In the genomic region with DNA sequence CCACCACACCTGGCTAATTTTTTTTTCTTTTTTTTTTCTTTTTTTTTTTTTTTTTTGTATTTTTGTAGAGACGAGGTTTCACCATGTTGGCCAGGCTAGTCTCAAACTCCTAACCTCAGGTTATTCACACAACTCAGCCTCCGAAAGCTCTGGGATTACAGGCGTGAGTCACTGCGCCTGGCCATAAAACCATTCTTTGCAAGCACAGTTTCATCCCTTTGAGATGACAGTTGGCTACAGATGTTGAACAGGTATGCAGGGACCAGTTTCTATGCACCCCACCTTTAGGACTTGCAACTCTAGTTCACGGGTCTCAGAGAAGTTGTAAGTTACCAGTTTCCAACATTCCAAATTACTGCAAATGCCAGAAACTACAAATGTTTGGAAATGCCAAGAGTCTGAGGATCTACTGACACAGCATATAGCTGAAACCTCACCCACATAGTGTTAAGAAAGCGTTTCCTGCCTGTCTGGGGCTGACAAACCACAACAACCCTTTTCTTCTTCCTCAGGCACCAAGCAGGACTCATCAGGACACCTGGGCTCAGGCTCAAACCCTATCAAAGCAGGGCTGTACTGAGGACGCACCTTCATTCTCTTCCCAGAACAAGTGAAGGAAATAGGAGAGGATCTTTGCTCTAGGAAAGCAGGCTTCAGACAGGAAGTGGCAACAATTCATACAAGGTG, we compare ENCODE assay signal across 8 cellular contexts. TPM values are rescaled to one million over a fixed set of nuclear protein-coding genes. Genes with fewer than 3 reads are reported as not detected.
DNase-seq lines count a peak whose midpoint lies in the region; ATAC-seq, FAIRE-seq and TF ChIP-seq lines count a peak whose summit lies in the region.

No MANE protein-coding gene starts in this region.

- WGBS in HepG2 (ENCODE audit: low lambda C conversion rate) = 100% methylated on average over 7 of the region's 7 CpGs

- H2AFZ ChIP-seq in HepG2 (ENCODE audit: low read length) = no peak overlapping the region

- no peak overlapping the region for H3K4me2 ChIP-seq in HepG2 (ENCODE audit: low read depth, low read length)

- H3K4me1 ChIP-seq in HepG2 (ENCODE audit: insufficient read depth, low read length) = peaks cover 97% of the 10 kb centered on the region

- H3K4me1 Mint-ChIP-seq in activated T-cell treated with anti-CD3 and anti-CD28 coated beads, Interleukin-2, amount 50 U/mL, for 4 hours (ENCODE audit: low read depth) = peaks cover 61% of the 10 kb centered on the region

- CTCF ChIA-PET in HepG2 (lab: Yijun Ruan, JAX; ENCODE audit: low intra/inter-chr PET ratio, low total read pairs) = no interaction called here

- H4K20me1 ChIP-seq in HepG2 (ENCODE audit: insufficient read depth, low read length) = no peaks in the 10 kb centered on the region

- POLR2A ChIA-PET in HepG2 (lab: Yijun Ruan, JAX) = no interaction called here

- H3K9me3 Mint-ChIP-seq in activated T-cell treated with anti-CD3 and anti-CD28 coated beads, Interleukin-2, amount 50 U/mL, for 4 hours = no peaks in the 10 kb centered on the region

- intact Hi-C loops in HepG2 (cut with micrococcal nuclease; ENCODE audit: unreplicated experiment) = no loop called here

- H3K79me2 ChIP-seq in HepG2 (ENCODE audit: insufficient read depth, low read length) = peaks cover 95% of the 10 kb centered on the region

- H3K27me3 Mint-ChIP-seq in activated T-cell treated with anti-CD3 and anti-CD28 coated beads, Interleukin-2, amount 50 U/mL, for 4 hours (ENCODE audit: low read depth) = no peaks in the 10 kb centered on the region

- TF ChIP-seq EP300 in HepG2 (IDR thresholded peaks at IDR 0.05; ENCODE audit: low read depth in 2 of 2, low read length in 2 of 2) (no peak), HepG2 (CRISPR knock-in tag; IDR thresholded peaks at IDR 0.05; ENCODE audit: borderline replicate concordance) (no peak)

- peak overlapping the region; percentile 2 for H3K4me3 Mint-ChIP-seq in activated T-cell treated with anti-CD3 and anti-CD28 coated beads, Interleukin-2, amount 50 U/mL, for 4 hours

- no peaks in the 10 kb centered on the region; the same call in 1 of the 2 replicates for H3K36me3 ChIP-seq in GM06990 (ENCODE audit: control insufficient read depth, insufficient read depth, low read length)
- peaks cover 4 to 33% of the 10 kb centered on the region in 2 experiments; a peak in 4 of 5 replicates for H3K36me3 ChIP-seq in HepG2 (replicated peaks in 1 of 2; ENCODE audit: control insufficient read depth in 1 of 2, insufficient read depth in 2 of 2, low read length in 2 of 2)
- H3K36me3 ChIP-seq in WERI-Rb-1 = no peaks in the 10 kb centered on the region

- H3K27me3 ChIP-seq in GM06990 (replicated peaks; ENCODE audit: control insufficient read depth, insufficient read depth, low read length) (no peaks in the 10 kb centered on the region), HepG2 (ENCODE audit: control insufficient read depth in 1 of 2, insufficient read depth in 2 of 2, low read length in 2 of 2) (no peaks in the 10 kb centered on the region), WERI-Rb-1 (ENCODE audit: insufficient read depth, low read depth, severe bottlenecking) (no peaks in the 10 kb centered on the region)

- peak; percentile 66 for ATAC-seq in GM21786 (IDR thresholded peaks at IDR 0.05; ENCODE audit: unreplicated experiment)
- peak; percentile 75 to 78 for ATAC-seq in activated T-cell treated with anti-CD3 and anti-CD28 coated beads, Interleukin-2, amount 50 U/mL, for 4 hours
- ATAC-seq in HepG2 = no peak

- TF ChIP-seq RAD21 in HepG2 (CRISPR knock-in tag; IDR thresholded peaks at IDR 0.05) = no peak

- no peak overlapping the region for H3K9ac ChIP-seq in HepG2 (ENCODE audit: insufficient read depth, low read depth, low read length)

- H3K27ac ChIP-seq in HepG2 (ENCODE audit: extremely low read length, insufficient read depth, low read length) = peak overlapping the region; percentile 16
- H3K27ac ChIP-seq in WERI-Rb-1 = no peak overlapping the region

- H3K4me3 ChIP-seq in GM06990 (replicated peaks; ENCODE audit: low read depth, low read length) = no peak overlapping the region
- no peak overlapping the region for H3K4me3 ChIP-seq in HepG2 (replicated peaks in 1 of 3; ENCODE audit: insufficient read depth in 1 of 3, low read depth in 2 of 3, low read length in 3 of 3)
- H3K4me3 ChIP-seq in WERI-Rb-1 (ENCODE audit: low read depth, low read length) = no peak overlapping the region

- no TSS peak for BruUV-seq in HepG2 (replicated peaks; lab: Mats Ljungman, UMichigan)

- H3K36me3 Mint-ChIP-seq in activated T-cell treated with anti-CD3 and anti-CD28 coated beads, Interleukin-2, amount 50 U/mL, for 4 hours (ENCODE audit: insufficient read depth) = no peaks in the 10 kb centered on the region

- H3K9me3 ChIP-seq in HepG2 (ENCODE audit: low read length) = no peaks in the 10 kb centered on the region
- no peaks in the 10 kb centered on the region for H3K9me3 ChIP-seq in WERI-Rb-1 (ENCODE audit: severe bottlenecking)

- DNase-seq in GM06990 (ENCODE audit: extremely low read depth, insufficient read length) = peak; percentile 52
- DNase-seq in M059J (ENCODE audit: low read depth) = peak; percentile 63
- DNase-seq in activated T-cell treated with anti-CD3 and anti-CD28 coated beads, Interleukin-2, amount 50 U/mL, for 4 hours = peak; percentile 25
- no peak for DNase-seq in HepG2 (ENCODE audit: low spot score)
- DNase-seq in foreskin melanocyte = no peak
- DNase-seq in WERI-Rb-1 = no peak
- DNase-seq in NCI-H1417 (lab: John Stamatoyannopoulos, UW) = no peak

- no peak for FAIRE-seq in HepG2 (lab: Jason Lieb, UNC)

- no peak for TF ChIP-seq POLR2A in HepG2 (IDR thresholded peaks at IDR 0.05; ENCODE audit: insufficient read depth in 1 of 2, low read depth in 2 of 2, low read length in 2 of 2)

- TF ChIP-seq CTCF in GM06990 (IDR thresholded peaks at IDR 0.05; ENCODE audit: insufficient read depth, low read length, poor library complexity, severe bottlenecking) (no peak), HepG2 (CRISPR knock-in tag; IDR thresholded peaks at IDR 0.05) (no peak), WERI-Rb-1 (IDR thresholded peaks at IDR 0.05; ENCODE audit: low read depth, low read length) (no peak)

- in situ Hi-C loops in HepG2 (cut with HindIII; ENCODE audit: extremely low pct_ligation_motif_present, low pct_unique_long_range_greater_than_20kb) = no loop called here

TF ChIP-seq in HepG2, 621 proteins besides CTCF, POLR2A, EP300 and RAD21:
- TF ChIP-seq SNAPC2 (CRISPR knock-in tag; IDR thresholded peaks at IDR 0.05) (no peak), RBM22 (optimal IDR thresholded peaks at IDR 0.05; ENCODE audit: low read length) (peak; percentile 31), ZBTB25 (CRISPR knock-in tag; IDR thresholded peaks at IDR 0.05) (no peak), RARA (CRISPR knock-in tag; IDR thresholded peaks at IDR 0.05) (no peak), SALL1 (CRISPR knock-in tag; IDR thresholded peaks at IDR 0.05) (0 out of 2 replicates have a peak, but pooled peaks have one; percentile 11), DR1 (CRISPR knock-in tag; IDR thresholded peaks at IDR 0.05) (no peak), ZNF557 (CRISPR knock-in tag; IDR thresholded peaks at IDR 0.05) (no peak)
- TF ChIP-seq, protein P1, sequence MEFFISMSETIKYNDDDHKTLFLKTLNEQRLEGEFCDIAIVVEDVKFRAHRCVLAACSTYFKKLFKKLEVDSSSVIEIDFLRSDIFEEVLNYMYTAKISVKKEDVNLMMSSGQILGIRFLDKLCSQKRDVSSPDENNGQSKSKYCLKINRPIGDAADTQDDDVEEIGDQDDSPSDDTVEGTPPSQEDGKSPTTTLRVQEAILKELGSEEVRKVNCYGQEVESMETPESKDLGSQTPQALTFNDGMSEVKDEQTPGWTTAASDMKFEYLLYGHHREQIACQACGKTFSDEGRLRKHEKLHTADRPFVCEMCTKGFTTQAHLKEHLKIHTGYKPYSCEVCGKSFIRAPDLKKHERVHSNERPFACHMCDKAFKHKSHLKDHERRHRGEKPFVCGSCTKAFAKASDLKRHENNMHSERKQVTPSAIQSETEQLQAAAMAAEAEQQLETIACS (CRISPR knock-in tag; IDR thresholded peaks at IDR 0.05) = no peak

RNA-seq across cellular contexts. Expression of gene ARHGAP18, which starts 22.9 kb away (rescaled TPM):
- total RNA-seq in M059J (2014; rRNA removed; shearing (Covaris generic)) = 28.3 and 31.2 TPM in 2 replicates
- 1 to 10 TPM; 2.1 to 2.5 (median 2.3) TPM for total RNA-seq in activated T-cell treated with anti-CD3 and anti-CD28 coated beads, Interleukin-2, amount 50 U/mL, for 4 hours
- 115 and 183 TPM in 2 replicates for total RNA-seq in HepG2 (2016; rRNA removed; fragmentation: Illumina TruSeq; extraction: Trizol)
- 16.6 and 18.3 TPM in 2 replicates for total RNA-seq in HepG2 (2016; cell fraction: cytosol; rRNA removed; fragmentation: Illumina TruSeq; extraction: Trizol; ENCODE audit: low read depth)
- total RNA-seq in HepG2 (2016; cell fraction: insoluble cytoplasmic fraction; rRNA removed; fragmentation: Illumina TruSeq; extraction: Trizol) = 116 and 185 TPM in 2 replicates
- 53.6 and 60.8 TPM in 2 replicates for total RNA-seq in HepG2 (2016; cell fraction: membrane; rRNA removed; fragmentation: Illumina TruSeq; extraction: Trizol)
- 89.7 and 91.5 TPM in 2 replicates for total RNA-seq in HepG2 (2016; cell fraction: nucleus; rRNA removed; fragmentation: Illumina TruSeq; extraction: Trizol)
- 37.8 and 58.2 TPM in 2 replicates for polyA plus RNA-seq in HepG2 (2011; rRNA removed)
- 24.3 and 29.8 TPM in 2 replicates for polyA plus RNA-seq in HepG2 (2011; cell fraction: cytosol; rRNA removed)
- 13.1 and 14.2 TPM in 2 replicates for polyA plus RNA-seq in HepG2 (2011; cell fraction: nucleus; rRNA removed)
- polyA plus RNA-seq in HepG2 (2012) = 54.6 and 95.7 TPM in 2 replicates
- polyA plus RNA-seq in HepG2 (2016; cell fraction: cytosol; fragmentation: Illumina TruSeq; extraction: Trizol; ENCODE audit: low read depth) = 6.1 and 6.7 TPM in 2 replicates
- 150 and 162 TPM in 2 replicates for polyA plus RNA-seq in HepG2 (2016; cell fraction: insoluble cytoplasmic fraction; fragmentation: Illumina TruSeq; extraction: Trizol; ENCODE audit: low read depth)
- polyA plus RNA-seq in HepG2 (2016; cell fraction: membrane; fragmentation: Illumina TruSeq; extraction: Trizol; ENCODE audit: low read depth) = 21.3 and 24.5 TPM in 2 replicates
- polyA plus RNA-seq in HepG2 (2016; cell fraction: nucleus; fragmentation: Illumina TruSeq; extraction: Trizol; ENCODE audit: insufficient read depth, low read depth) = 65.9 and 66.3 TPM in 2 replicates
- polyA minus RNA-seq in HepG2 (2011; rRNA and poly(A)+ RNA removed; ENCODE audit: low replicate concordance) = 8.2 and 55.6 TPM in 2 replicates
- 60.4 and 69.2 TPM in 2 replicates for polyA minus RNA-seq in HepG2 (2011; cell fraction: cytosol; rRNA and poly(A)+ RNA removed)
- polyA minus RNA-seq in HepG2 (2011; cell fraction: nucleus; rRNA and poly(A)+ RNA removed) = 134 and 144 TPM in 2 replicates

Comparison
In these comparisons a context has a peak if more than half of its experiments do, and no peak if none do; other contexts are left out.
1. DNase-seq: peak in GM06990 (single experiment), M059J (single experiment) and activated T-cell treated with anti-CD3 and anti-CD28 coated beads, Interleukin-2, amount 50 U/mL, for 4 hours (single experiment); none in HepG2 (single experiment), foreskin melanocyte (single experiment), WERI-Rb-1 (single experiment) and NCI-H1417 (0 of 3).